ENCODE assay signal across 18 cellular contexts in genomic region chr1:90174246-90174645, GRCh38.
DNase-seq lines count a peak whose midpoint lies in the region; ATAC-seq and TF ChIP-seq lines count a peak whose summit lies in the region.
"Had no signal": no experiment of that assay in that cellular context is flagged by ENCODE, and none has a peak within 500 bp of the region (broad histone marks: within the 10 kb centered on the region; RNA-seq: fewer than 3 reads in every experiment).

No MANE protein-coding gene starts in this region.

- in situ Hi-C loops in gastrocnemius medialis (cut with MboI; ENCODE audit: low sequenced_read_pairs in 4 of 4): no loop called here

- H3K4me1 Mint-ChIP-seq in glutamatergic neuron (ENCODE audit: low read depth, unreplicated experiment): peaks cover 14% of the 10 kb centered on the region
- H3K4me1 Mint-ChIP-seq: CD8-positive, alpha-beta memory T cell had no signal

- ATAC-seq in gastrocnemius medialis: no peak
- no peak for ATAC-seq in HG03097 (IDR thresholded peaks at IDR 0.05; ENCODE audit: low FRiP score, unreplicated experiment)

- H3K9me3 Mint-ChIP-seq in glutamatergic neuron (ENCODE audit: unreplicated experiment): peaks cover 5% of the 10 kb centered on the region

- intact Hi-C loops in gastrocnemius medialis (cut with DNase I; ENCODE audit: low total_unique reads): no loop called here

- no peaks in the 10 kb centered on the region for H3K27me3 Mint-ChIP-seq in glutamatergic neuron (ENCODE audit: unreplicated experiment)

- TF ChIP-seq CTCF in epithelial cell of esophagus (IDR thresholded peaks at IDR 0.05; ENCODE audit: insufficient read depth, low read depth, low read length, missing control alignments) (no peak), gastrocnemius medialis (IDR thresholded peaks at IDR 0.05 in 4 of 5, conservative IDR thresholded peaks at IDR 0.05 in 1 of 5) (no peak), glutamatergic neuron (IDR thresholded peaks at IDR 0.05; ENCODE audit: partially characterized antibody, unreplicated experiment) (no peak)

- no peaks in the 10 kb centered on the region for H3K4me1 ChIP-seq in gastrocnemius medialis
- H3K4me1 ChIP-seq: BLaER1 had no signal

- no peak overlapping the region for H3K27ac ChIP-seq in gastrocnemius medialis
- H3K27ac ChIP-seq: BLaER1 had no signal

- peak; percentile 1 for DNase-seq in A172 (ENCODE audit: low spot score)
- DNase-seq in NCI-H82 treated with DMSO at 0.1 percent for 48 hours (lab: John Stamatoyannopoulos, UW; ENCODE audit: unreplicated experiment): peak; percentile 26
- DNase-seq in epithelial cell of esophagus (ENCODE audit: low read depth): peak; percentile 59
- DNase-seq in left kidney (ENCODE audit: low read depth, low spot score): peak; percentile 31
- no peak for DNase-seq in gastrocnemius medialis
- DNase-seq in ecto neural progenitor cell (ENCODE audit: low spot score): no peak
- DNase-seq in glutamatergic neuron: no peak
- DNase-seq: 8988T; CD8-positive, alpha-beta memory T cell; DND-41; H7; MV-4-11; NCI-H1417; NCI-H2029; NCI-H510A treated with DMSO at 0.1 percent for 48 hours; Right ventricle myocardium superior had no signal

- H3K36me3 Mint-ChIP-seq in glutamatergic neuron (ENCODE audit: unreplicated experiment): no peaks in the 10 kb centered on the region
- H3K36me3 Mint-ChIP-seq: CD8-positive, alpha-beta memory T cell had no signal

- no peaks in the 10 kb centered on the region for H3K9me3 ChIP-seq in gastrocnemius medialis
- H3K9me3 ChIP-seq: BLaER1 had no signal

- no peak overlapping the region for H3K4me3 Mint-ChIP-seq in glutamatergic neuron (ENCODE audit: unreplicated experiment)
- H3K4me3 Mint-ChIP-seq: CD8-positive, alpha-beta memory T cell had no signal

- no peak for TF ChIP-seq POLR2A in gastrocnemius medialis (IDR thresholded peaks at IDR 0.05)

- no peaks in the 10 kb centered on the region for H3K27me3 ChIP-seq in gastrocnemius medialis
- H3K27me3 ChIP-seq: BLaER1 had no signal

- no peaks in the 10 kb centered on the region for H3K36me3 ChIP-seq in gastrocnemius medialis
- H3K36me3 ChIP-seq: BLaER1 had no signal

- H3K4me3 ChIP-seq in epithelial cell of esophagus (ENCODE audit: low read length) (no peak overlapping the region), gastrocnemius medialis (no peak overlapping the region)
- H3K4me3 ChIP-seq: BLaER1 had no signal

- no peak overlapping the region for H3K27ac Mint-ChIP-seq in glutamatergic neuron (ENCODE audit: unreplicated experiment)
- H3K27ac Mint-ChIP-seq: CD8-positive, alpha-beta memory T cell had no signal

Comparison
In these comparisons a context has a peak if more than half of its experiments do, and no peak if none do; other contexts are left out.
1. DNase-seq: peak in A172 (single experiment), NCI-H82 treated with DMSO at 0.1 percent for 48 hours (single experiment), epithelial cell of esophagus (single experiment) and left kidney (single experiment); none in gastrocnemius medialis (0 of 2), ecto neural progenitor cell (single experiment) and glutamatergic neuron (single experiment).